Comparison of ENCODE assay signal across 29 cellular contexts in the genomic region with DNA sequence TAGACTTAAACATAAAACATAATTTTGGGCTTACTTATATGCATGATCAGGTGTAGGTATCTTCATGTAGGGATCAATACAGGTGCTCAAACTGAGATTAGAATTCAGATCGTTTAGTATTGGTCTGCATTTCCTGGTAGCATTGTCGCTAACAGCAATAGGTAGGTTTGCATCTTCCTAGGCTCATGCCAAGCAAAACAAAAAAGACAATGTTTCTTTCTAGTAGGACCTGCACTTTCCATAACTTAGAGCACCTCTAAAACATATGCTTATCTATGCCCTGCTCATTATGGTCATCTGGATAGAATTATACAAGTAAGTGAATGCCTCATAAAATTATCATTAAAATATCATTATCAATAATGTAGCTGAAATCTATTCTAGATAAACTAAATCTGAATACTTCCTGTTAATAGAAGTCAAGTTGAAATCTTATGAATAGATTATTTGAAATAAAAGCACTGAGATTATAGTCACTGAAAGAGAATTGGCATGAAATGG. TPM values are rescaled to one million over a fixed set of nuclear protein-coding genes. Genes with fewer than 3 reads are reported as not detected.
"Had no signal": no experiment of that assay in that cellular context is flagged by ENCODE, and none has a peak within 500 bp of the region (broad histone marks: within the 10 kb centered on the region; RNA-seq: fewer than 3 reads in every experiment).

No MANE protein-coding gene starts in this region.

- H3K9ac ChIP-seq: neural progenitor cell, parathyroid adenoma had no signal

- H3K9me3 ChIP-seq: ovary, psoas muscle, right lobe of liver, sigmoid colon, stomach, thoracic aorta, thyroid gland, tibial nerve, upper lobe of left lung, vagina had no signal

- H3K27ac ChIP-seq: neural progenitor cell, ovary, parathyroid adenoma, psoas muscle, right lobe of liver, sigmoid colon, stomach, thoracic aorta, thyroid gland, tibial nerve, upper lobe of left lung, vagina had no signal

- H3K4me3 Mint-ChIP-seq: nephron; neural progenitor cell; stimulated activated effector memory CD8-positive, alpha-beta T cell treated with anti-CD3 and anti-CD28 coated beads, Interleukin-12 subunit alpha, Interleukin-12 subunit beta, amount 100 ng/mL, for 72 hours; stimulated activated naive B cell treated with anti-CD40 and anti-IgM and Interleukin-4, amounts not matched to agents 10 μg/mL and 1 μg/mL and 100 μg/mL, for 72 hours; stimulated activated naive CD8-positive, alpha-beta T cell treated with anti-CD3 and anti-CD28 coated beads, Interleukin-15, Interleukin-2, amounts not matched to agents 100 ng/mL and 50 ng/mL, for 24 hours had no signal

- H3K27me3 Mint-ChIP-seq: progenitor cell of endocrine pancreas; stimulated activated naive B cell treated with anti-CD40 and anti-IgM and Interleukin-4, amounts not matched to agents 10 μg/mL and 1 μg/mL and 100 μg/mL, for 72 hours; stimulated activated naive CD8-positive, alpha-beta T cell treated with anti-CD3 and anti-CD28 coated beads, Interleukin-15, Interleukin-2, amounts not matched to agents 100 ng/mL and 50 ng/mL, for 24 hours had no signal

- H3K27ac Mint-ChIP-seq: nephron; neural progenitor cell; progenitor cell of endocrine pancreas; stimulated activated effector memory CD8-positive, alpha-beta T cell treated with anti-CD3 and anti-CD28 coated beads, Interleukin-12 subunit alpha, Interleukin-12 subunit beta, amount 100 ng/mL, for 72 hours; stimulated activated naive B cell treated with anti-CD40 and anti-IgM and Interleukin-4, amounts not matched to agents 10 μg/mL and 1 μg/mL and 100 μg/mL, for 72 hours; stimulated activated naive CD8-positive, alpha-beta T cell treated with anti-CD3 and anti-CD28 coated beads, Interleukin-15, Interleukin-2, amounts not matched to agents 100 ng/mL and 50 ng/mL, for 24 hours had no signal

- H3K9me3 Mint-ChIP-seq: nephron; neural progenitor cell; stimulated activated effector memory CD8-positive, alpha-beta T cell treated with anti-CD3 and anti-CD28 coated beads, Interleukin-12 subunit alpha, Interleukin-12 subunit beta, amount 100 ng/mL, for 72 hours; stimulated activated naive B cell treated with anti-CD40 and anti-IgM and Interleukin-4, amounts not matched to agents 10 μg/mL and 1 μg/mL and 100 μg/mL, for 72 hours; stimulated activated naive CD8-positive, alpha-beta T cell treated with anti-CD3 and anti-CD28 coated beads, Interleukin-15, Interleukin-2, amounts not matched to agents 100 ng/mL and 50 ng/mL, for 24 hours had no signal

- FAIRE-seq: small intestine, urothelium cell line had no signal

- DNase-seq: occipital lobe; ovary; posterior cingulate gyrus; psoas muscle; right cardiac atrium; right lobe of liver; sigmoid colon; small intestine; stimulated activated CD4-positive, alpha-beta T cell treated with anti-CD3 and anti-CD28 coated beads, Interleukin-15, amount 100 ng/mL, for 24 hours; stimulated activated CD4-positive, alpha-beta T cell treated with anti-CD3 and anti-CD28 coated beads, Interleukin-2, amount 100 ng/mL, for 24 hours; stimulated activated CD4-positive, alpha-beta T cell treated with anti-CD3 and anti-CD28 coated beads, Interleukin-2, amount 100 ng/mL, for 48 hours; stimulated activated CD4-positive, alpha-beta T cell treated with anti-CD3 and anti-CD28 coated beads, Interleukin-4, amount 100 ng/mL, for 24 hours; stimulated activated naive B cell treated with anti-CD40 and anti-IgM and Interleukin-4, amounts not matched to agents 10 μg/mL and 1 μg/mL and 100 μg/mL, for 72 hours; stimulated activated naive CD4-positive, alpha-beta T cell treated with Interleukin-2 at 50 U/mL for 16 hours; stomach; thyroid gland; trophoblast cell; upper lobe of left lung had no signal

- H3K36me3 ChIP-seq: neural progenitor cell, ovary had no signal

- H3K4me1 ChIP-seq: parathyroid adenoma, right lobe of liver, stomach, vagina had no signal

- H3K4me2 ChIP-seq: neural progenitor cell had no signal

- H3K4me3 ChIP-seq: neural progenitor cell, ovary, psoas muscle, right lobe of liver, sigmoid colon, stomach, thoracic aorta, thyroid gland, tibial nerve, upper lobe of left lung, vagina had no signal

- ATAC-seq: psoas muscle; right cardiac atrium; right lobe of liver; stimulated activated effector memory CD8-positive, alpha-beta T cell treated with anti-CD3 and anti-CD28 coated beads, Interleukin-12 subunit alpha, Interleukin-12 subunit beta, amount 100 ng/mL, for 72 hours; stimulated activated naive B cell treated with anti-CD40 and anti-IgM and Interleukin-4, amounts not matched to agents 10 μg/mL and 1 μg/mL and 100 μg/mL, for 72 hours had no signal

- H3K4me1 Mint-ChIP-seq: stimulated activated effector memory CD8-positive, alpha-beta T cell treated with anti-CD3 and anti-CD28 coated beads, Interleukin-12 subunit alpha, Interleukin-12 subunit beta, amount 100 ng/mL, for 72 hours had no signal

- H3K27me3 ChIP-seq: neural progenitor cell, ovary, right lobe of liver, sigmoid colon, stomach, thyroid gland, tibial nerve, upper lobe of left lung, vagina had no signal

RNA-seq across cellular contexts. Expression of gene TMEM100, which starts 54.9 kb away (rescaled TPM):
- polyA plus RNA-seq: neural cell had no signal
